8 cellular contexts compared by ENCODE assay signal in genomic region chr12:109756457-109756856, GRCh38. TPM values are rescaled to one million over a fixed set of nuclear protein-coding genes. Genes with fewer than 3 reads are reported as not detected.
"Had no signal": no experiment of that assay in that cellular context is flagged by ENCODE, and none has a peak within 500 bp of the region (broad histone marks: within the 10 kb centered on the region; RNA-seq: fewer than 3 reads in every experiment).

No MANE protein-coding gene starts in this region.

- H2AFZ ChIP-seq: GM23248 had no signal

- H3K27ac ChIP-seq: GM23248 had no signal

- ATAC-seq: HCT116 had no signal

- DNase-seq: GM23248, GOT3, H7, IMR-90, KBM-7 had no signal

- H3K4me1 ChIP-seq: HAP-1 had no signal

- H3K36me3 ChIP-seq: HAP-1 had no signal

- FAIRE-seq: HTR-8/SVneo had no signal

- H3K4me3 ChIP-seq: GM23248, HAP-1 had no signal

- H3K9ac ChIP-seq: GM23248 had no signal

RNA-seq across cellular contexts. Expression of gene FAM222A, which starts 42.8 kb away (rescaled TPM):
- polyA plus RNA-seq: GM23248 had no signal
